Comparison of ENCODE assay signal across 1 cellular context in genomic region chr7:43631559-43631958, GRCh38.
TF ChIP-seq lines count a peak whose summit lies in the region.

No MANE protein-coding gene starts in this region.

TF ChIP-seq in WTC11, 78 proteins besides CTCF, POLR2A, EP300 and RAD21 (continued from another document):
- TF ChIP-seq RELA (CRISPR knock-in tag; IDR thresholded peaks at IDR 0.05; ENCODE audit: borderline replicate concordance), result no peak
- TF ChIP-seq ESRRA (CRISPR knock-in tag; IDR thresholded peaks at IDR 0.05; ENCODE audit: borderline replicate concordance), result no peak
- TF ChIP-seq, protein P1, sequence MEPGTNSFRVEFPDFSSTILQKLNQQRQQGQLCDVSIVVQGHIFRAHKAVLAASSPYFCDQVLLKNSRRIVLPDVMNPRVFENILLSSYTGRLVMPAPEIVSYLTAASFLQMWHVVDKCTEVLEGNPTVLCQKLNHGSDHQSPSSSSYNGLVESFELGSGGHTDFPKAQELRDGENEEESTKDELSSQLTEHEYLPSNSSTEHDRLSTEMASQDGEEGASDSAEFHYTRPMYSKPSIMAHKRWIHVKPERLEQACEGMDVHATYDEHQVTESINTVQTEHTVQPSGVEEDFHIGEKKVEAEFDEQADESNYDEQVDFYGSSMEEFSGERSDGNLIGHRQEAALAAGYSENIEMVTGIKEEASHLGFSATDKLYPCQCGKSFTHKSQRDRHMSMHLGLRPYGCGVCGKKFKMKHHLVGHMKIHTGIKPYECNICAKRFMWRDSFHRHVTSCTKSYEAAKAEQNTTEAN (CRISPR knock-in tag; IDR thresholded peaks at IDR 0.05), result no peak
- TF ChIP-seq ELF4 (CRISPR knock-in tag; IDR thresholded peaks at IDR 0.05; ENCODE audit: low read depth), result no peak
- TF ChIP-seq SP1 (CRISPR knock-in tag; conservative IDR thresholded peaks at IDR 0.05), result no peak
